In the genomic region with DNA sequence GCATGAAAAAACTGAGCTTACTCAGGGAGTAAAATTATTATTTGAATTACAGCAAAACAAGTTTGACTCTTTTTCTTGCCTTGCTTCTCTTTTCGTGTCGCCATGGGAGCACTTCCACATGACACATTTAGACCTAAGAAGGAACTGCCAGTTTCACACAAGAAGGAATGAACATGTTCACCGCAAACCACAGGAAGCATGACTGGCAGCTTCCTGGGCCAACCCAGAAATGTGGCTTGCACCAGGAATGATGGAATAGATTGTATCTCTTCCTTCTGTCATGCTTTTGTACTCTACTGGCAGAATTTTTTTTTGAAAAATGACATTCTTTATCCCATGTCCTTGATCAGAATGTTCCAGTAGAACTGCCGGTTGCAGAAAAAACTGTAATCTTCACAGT, we compare ENCODE assay signal across 8 cellular contexts. TPM values are rescaled to one million over a fixed set of nuclear protein-coding genes. Genes with fewer than 3 reads are reported as not detected.
DNase-seq lines count a peak whose midpoint lies in the region; ATAC-seq and TF ChIP-seq lines count a peak whose summit lies in the region.

No MANE protein-coding gene starts in this region.

- no peak overlapping the region for H2AFZ ChIP-seq in hepatocyte

- no peaks in the 10 kb centered on the region for H3K9me3 ChIP-seq in hepatocyte (ENCODE audit: low read depth)

- no peaks in the 10 kb centered on the region for H4K20me1 ChIP-seq in hepatocyte (ENCODE audit: insufficient read depth, poor library complexity, severe bottlenecking)

- H3K4me3 Mint-ChIP-seq in activated naive CD8-positive, alpha-beta T cell treated with anti-CD3 and anti-CD28 coated beads for 36 hours: no peak overlapping the region

- no peaks in the 10 kb centered on the region for H3K79me2 ChIP-seq in hepatocyte

- H3K27me3 Mint-ChIP-seq in activated naive CD8-positive, alpha-beta T cell treated with anti-CD3 and anti-CD28 coated beads for 36 hours: peaks cover 22% of the 10 kb centered on the region

- H3K27ac ChIP-seq in hepatocyte: no peak overlapping the region

- WGBS in hepatocyte (ENCODE audit: low lambda C conversion rate, missing lambda C conversion rate): 82% methylated on average over 4 of the region's 4 CpGs

- TF ChIP-seq CTCF in hepatocyte (IDR thresholded peaks at IDR 0.05; ENCODE audit: poor library complexity): no peak

- H3K4me2 ChIP-seq in hepatocyte: no peak overlapping the region

- DNase-seq in GM03348 (ENCODE audit: low spot score) (peak; percentile 83), RPMI7951 (ENCODE audit: low read depth) (peak; percentile 95), hepatic stellate cell (ENCODE audit: low spot score) (peak; percentile 42), HuH-7 (ENCODE audit: low spot score) (no peak), hepatocyte (ENCODE audit: low spot score) (no peak)
- peak; percentile 33 for DNase-seq in activated naive CD8-positive, alpha-beta T cell treated with anti-CD3 and anti-CD28 coated beads for 36 hours
- peak in 2 of 3 experiments; percentile 21 to 44 for DNase-seq in stimulated activated CD4-positive, alpha-beta T cell treated with anti-CD3 and anti-CD28 coated beads, TNF-alpha, amount 100 ng/mL, for 24 hours (ENCODE audit: low read depth in 3 of 3)

- ATAC-seq in HG03039 (IDR thresholded peaks at IDR 0.05; ENCODE audit: unreplicated experiment): no peak

- no peak overlapping the region for H3K4me3 ChIP-seq in hepatocyte

- H3K4me1 ChIP-seq in hepatocyte (ENCODE audit: insufficient read depth): no peaks in the 10 kb centered on the region

- no peaks in the 10 kb centered on the region for H3K36me3 ChIP-seq in hepatocyte (replicated peaks; ENCODE audit: insufficient read depth, low read depth)

- H3K9me3 Mint-ChIP-seq in activated naive CD8-positive, alpha-beta T cell treated with anti-CD3 and anti-CD28 coated beads for 36 hours: no peaks in the 10 kb centered on the region

- H3K9me2 ChIP-seq in hepatocyte (replicated peaks; ENCODE audit: insufficient read depth): no peaks in the 10 kb centered on the region

- no peak overlapping the region for H3K27ac Mint-ChIP-seq in activated naive CD8-positive, alpha-beta T cell treated with anti-CD3 and anti-CD28 coated beads for 36 hours

- no peaks in the 10 kb centered on the region for H3K27me3 ChIP-seq in hepatocyte

- H3K4me1 Mint-ChIP-seq in activated naive CD8-positive, alpha-beta T cell treated with anti-CD3 and anti-CD28 coated beads for 36 hours: peaks cover 24% of the 10 kb centered on the region

- H3K36me3 Mint-ChIP-seq in activated naive CD8-positive, alpha-beta T cell treated with anti-CD3 and anti-CD28 coated beads for 36 hours: no peaks in the 10 kb centered on the region

RNA-seq across cellular contexts. Expression of a gene that starts 32.9 kb away (rescaled TPM):
- 20.6 and 25.8 TPM in 2 replicates for total RNA-seq in RPMI7951 (2014; rRNA removed; shearing (Covaris generic))
- total RNA-seq in activated naive CD8-positive, alpha-beta T cell treated with anti-CD3 and anti-CD28 coated beads for 36 hours: 10 to 100 TPM; 28.7 to 28.8 TPM
- total RNA-seq in hepatocyte: 140 and 150 TPM in 2 replicates
- 29.8 and 31.5 TPM in 2 replicates for polyA plus RNA-seq in hepatocyte

Comparison
In these comparisons a context has a peak if more than half of its experiments do, and no peak if none do; other contexts are left out.
1. DNase-seq: peak in GM03348 (single experiment), RPMI7951 (single experiment), activated naive CD8-positive, alpha-beta T cell treated with anti-CD3 and anti-CD28 coated beads for 36 hours (single experiment), hepatic stellate cell (single experiment) and stimulated activated CD4-positive, alpha-beta T cell treated with anti-CD3 and anti-CD28 coated beads, TNF-alpha, amount 100 ng/mL, for 24 hours (2 of 3); none in HuH-7 (single experiment) and hepatocyte (single experiment).